Comparison of ENCODE assay signal across 9 cellular contexts in genomic region chr9:107638496-107638895, GRCh38.
A peak's percentile ranks its signal among the peaks of the same experiment; 100 is the strongest.
DNase-seq lines count a peak whose midpoint lies in the region; ATAC-seq and TF ChIP-seq lines count a peak whose summit lies in the region.
"Had no signal": no experiment of that assay in that cellular context is flagged by ENCODE, and none has a peak within 500 bp of the region (broad histone marks: within the 10 kb centered on the region; RNA-seq: fewer than 3 reads in every experiment).

No MANE protein-coding gene starts in this region.

- H3K27me3 Mint-ChIP-seq in activated CD8-positive, alpha-beta T cell treated with anti-CD3 and anti-CD28 coated beads, Interleukin-2, amount 10 ng/mL, durations not matched to agents 7 days and 5 days (ENCODE audit: low read depth), result peaks cover 36% of the 10 kb centered on the region
- peaks cover 26 to 78% (median 51%) of the 10 kb centered on the region in 5 donors for H3K27me3 Mint-ChIP-seq in naive thymus-derived CD8-positive, alpha-beta T cell

- H3K4me3 Mint-ChIP-seq in activated CD8-positive, alpha-beta T cell treated with anti-CD3 and anti-CD28 coated beads, Interleukin-2, amount 10 ng/mL, durations not matched to agents 7 days and 5 days, result peak overlapping the region; percentile 47
- peak overlapping the region in 5 of 10 donors; percentile 9 to 73 (median 41) for H3K4me3 Mint-ChIP-seq in naive thymus-derived CD8-positive, alpha-beta T cell

- no peak for TF ChIP-seq POLR2A in sigmoid colon (IDR thresholded peaks at IDR 0.05)

- no peaks in the 10 kb centered on the region for H3K9me3 Mint-ChIP-seq in activated CD8-positive, alpha-beta T cell treated with anti-CD3 and anti-CD28 coated beads, Interleukin-2, amount 10 ng/mL, durations not matched to agents 7 days and 5 days (ENCODE audit: insufficient read depth)
- peaks cover 0 to 5% (median 0%) of the 10 kb centered on the region in 9 donors for H3K9me3 Mint-ChIP-seq in naive thymus-derived CD8-positive, alpha-beta T cell

- H3K27ac ChIP-seq in sigmoid colon, result peak overlapping the region; percentile 85 to 99 (median 97)

- no peaks in the 10 kb centered on the region for H3K27me3 ChIP-seq in sigmoid colon

- peak overlapping the region; percentile 62 for H3K4me3 ChIP-seq in fibroblast of villous mesenchyme (ENCODE audit: low read depth, low read length)
- peak overlapping the region; percentile 35 to 56 (median 50) for H3K4me3 ChIP-seq in sigmoid colon

- 15 to 37% methylated on average over 5 of the region's 5 CpGs for WGBS in sigmoid colon, 2 donors

- no peaks in the 10 kb centered on the region for H3K36me3 Mint-ChIP-seq in activated CD8-positive, alpha-beta T cell treated with anti-CD3 and anti-CD28 coated beads, Interleukin-2, amount 10 ng/mL, durations not matched to agents 7 days and 5 days (ENCODE audit: low read depth)
- peaks cover 0 to 2% (median 0%) of the 10 kb centered on the region in 3 donors for H3K36me3 Mint-ChIP-seq in naive thymus-derived CD8-positive, alpha-beta T cell

- H3K27ac Mint-ChIP-seq in activated CD8-positive, alpha-beta T cell treated with anti-CD3 and anti-CD28 coated beads, Interleukin-2, amount 10 ng/mL, durations not matched to agents 7 days and 5 days, result no peak overlapping the region
- H3K27ac Mint-ChIP-seq in naive thymus-derived CD8-positive, alpha-beta T cell, result no peak overlapping the region
- H3K27ac Mint-ChIP-seq: activated CD4-positive, alpha-beta memory T cell treated with anti-CD3 and anti-CD28 coated beads, Interleukin-2, amount 10 ng/mL, durations not matched to agents 7 days and 5 days had no signal

- POLR2A ChIA-PET in activated CD8-positive, alpha-beta T cell treated with anti-CD3 and anti-CD28 coated beads, Interleukin-2, amount 10 ng/mL, durations not matched to agents 7 days and 5 days (lab: Charles Lee), result no interaction called here
- POLR2A ChIA-PET in naive thymus-derived CD8-positive, alpha-beta T cell (lab: Charles Lee), result no interaction called here

- no peak for TF ChIP-seq EP300 in sigmoid colon (IDR thresholded peaks at IDR 0.05)

- peaks cover 0 to 21% (median 18%) of the 10 kb centered on the region in 4 donors for H3K4me1 ChIP-seq in sigmoid colon

- no peak for TF ChIP-seq CTCF in fibroblast of villous mesenchyme (IDR thresholded peaks at IDR 0.05; ENCODE audit: insufficient read depth, low read depth, low read length)
- TF ChIP-seq CTCF in sigmoid colon (IDR thresholded peaks at IDR 0.05), result no peak
- no peak for TF ChIP-seq CTCF in GM13976 (IDR thresholded peaks at IDR 0.05; ENCODE audit: borderline replicate concordance, control extremely low read depth, extremely low read depth, insufficient read depth, missing control alignments)

- in situ Hi-C loops in GM13976 (cut with MboI; ENCODE audit: low sequenced_read_pairs, unreplicated experiment), result no loop called here

- no peaks in the 10 kb centered on the region for H3K36me3 ChIP-seq in sigmoid colon

- intact Hi-C loops in sigmoid colon (cut with DNase I), result loop anchor here (2.0 to 10.0 kb wide), 5 partner anchors 94 to 929 kb away; partner anchors contain the start of gene RAD23B

- H3K4me1 Mint-ChIP-seq in activated CD8-positive, alpha-beta T cell treated with anti-CD3 and anti-CD28 coated beads, Interleukin-2, amount 10 ng/mL, durations not matched to agents 7 days and 5 days (ENCODE audit: low read depth), result peaks cover 4% of the 10 kb centered on the region
- peaks cover 8 to 30% (median 11%) of the 10 kb centered on the region in 4 donors for H3K4me1 Mint-ChIP-seq in naive thymus-derived CD8-positive, alpha-beta T cell
- H3K4me1 Mint-ChIP-seq: activated CD4-positive, alpha-beta memory T cell treated with anti-CD3 and anti-CD28 coated beads, Interleukin-2, amount 10 ng/mL, durations not matched to agents 7 days and 5 days had no signal

- no peaks in the 10 kb centered on the region for H3K9me3 ChIP-seq in sigmoid colon

- CTCF ChIA-PET in activated CD8-positive, alpha-beta T cell treated with anti-CD3 and anti-CD28 coated beads, Interleukin-2, amount 10 ng/mL, durations not matched to agents 7 days and 5 days (lab: Charles Lee), result no interaction called here

- no peak for ATAC-seq in activated CD8-positive, alpha-beta T cell treated with anti-CD3 and anti-CD28 coated beads, Interleukin-2, amount 10 ng/mL, durations not matched to agents 7 days and 5 days
- ATAC-seq in naive thymus-derived CD8-positive, alpha-beta T cell, result no peak
- no peak for ATAC-seq in GM21717 (IDR thresholded peaks at IDR 0.05; ENCODE audit: unreplicated experiment)

- DNase-seq in EH (ENCODE audit: low read depth), result peak; percentile 27
- no peak for DNase-seq in activated CD8-positive, alpha-beta T cell treated with anti-CD3 and anti-CD28 coated beads, Interleukin-2, amount 10 ng/mL, durations not matched to agents 7 days and 5 days
- DNase-seq in fibroblast of villous mesenchyme (ENCODE audit: low read depth), result peak; percentile 42
- DNase-seq in sigmoid colon, result no peak
- DNase-seq in NCI-H774 (lab: John Stamatoyannopoulos, UW), result no peak
- no peak for DNase-seq in naive thymus-derived CD8-positive, alpha-beta T cell
- DNase-seq in GM13976 (ENCODE audit: low spot score), result no peak
- DNase-seq: activated CD4-positive, alpha-beta memory T cell treated with anti-CD3 and anti-CD28 coated beads, Interleukin-2, amount 10 ng/mL, durations not matched to agents 7 days and 5 days had no signal

Comparison
In these comparisons a context has a peak if more than half of its experiments do, and no peak if none do; other contexts are left out.
1. DNase-seq: peak in EH (single experiment) and fibroblast of villous mesenchyme (single experiment); none in activated CD8-positive, alpha-beta T cell treated with anti-CD3 and anti-CD28 coated beads, Interleukin-2, amount 10 ng/mL, durations not matched to agents 7 days and 5 days (single experiment), sigmoid colon (single experiment), NCI-H774 (single experiment), naive thymus-derived CD8-positive, alpha-beta T cell (0 of 10) and GM13976 (single experiment).